Comparison of ENCODE assay signal across 28 cellular contexts in genomic region chr14:53020193-53020932, GRCh38.
"Had no signal": no experiment of that assay in that cellular context is flagged by ENCODE, and none has a peak within 500 bp of the region (broad histone marks: within the 10 kb centered on the region; RNA-seq: fewer than 3 reads in every experiment).

No MANE protein-coding gene starts in this region.

- H3K27me3 ChIP-seq: breast epithelium, heart left ventricle, spleen, tibial nerve had no signal

- H3K27me3 Mint-ChIP-seq: activated CD4-positive, alpha-beta memory T cell treated with anti-CD3 and anti-CD28 coated beads, Interleukin-2, amount 10 ng/mL, durations not matched to agents 7 days and 5 days; activated T-helper 17 cell treated with anti-CD3 and anti-CD28 coated beads, Interleukin-2, amount 50 U/mL, for 72 hours had no signal

- H3K9me3 ChIP-seq: breast epithelium, heart left ventricle, spleen, tibial nerve had no signal

- H3K79me2 ChIP-seq: parathyroid adenoma had no signal

- H3K27ac ChIP-seq: breast epithelium, heart left ventricle, parathyroid adenoma, spleen, tibial nerve had no signal

- H2AFZ ChIP-seq: parathyroid adenoma had no signal

- H3K9me3 Mint-ChIP-seq: activated CD4-positive, alpha-beta memory T cell treated with anti-CD3 and anti-CD28 coated beads, Interleukin-2, amount 10 ng/mL, durations not matched to agents 7 days and 5 days; activated naive CD4-positive, alpha-beta T cell treated with anti-CD3 and anti-CD28 coated beads, Interleukin-2, amount 50 U/mL, for 24 hours; activated T-helper 17 cell treated with anti-CD3 and anti-CD28 coated beads, Interleukin-2, amount 50 U/mL, for 72 hours had no signal

- ATAC-seq: activated naive CD8-positive, alpha-beta T cell treated with anti-CD3 and anti-CD28 coated beads, Interleukin-2, amount 50 U/mL, for 24 hours; activated T-cell treated with anti-CD3 and anti-CD28 coated beads, Interleukin-2, amount 50 U/mL, for 4 hours; activated T-helper 17 cell treated with anti-CD3 and anti-CD28 coated beads, Interleukin-2, amount 50 U/mL, for 72 hours; esophagus mucosa; heart left ventricle; left cardiac atrium; left ventricle myocardium superior; naive thymus-derived CD4-positive, alpha-beta T cell; right cardiac atrium; T-helper 17 cell had no signal

- H3K9ac ChIP-seq: parathyroid adenoma had no signal

- H3K27ac Mint-ChIP-seq: activated CD4-positive, alpha-beta memory T cell treated with anti-CD3 and anti-CD28 coated beads, Interleukin-2, amount 10 ng/mL, durations not matched to agents 7 days and 5 days; activated CD4-positive, alpha-beta T cell treated with anti-CD3 and anti-CD28 coated beads, Interleukin-2, amount 10 ng/mL, durations not matched to agents 7 days and 5 days; activated naive CD4-positive, alpha-beta T cell treated with anti-CD3 and anti-CD28 coated beads, Interleukin-2, amount 50 U/mL, for 24 hours; activated naive CD8-positive, alpha-beta T cell treated with anti-CD3 and anti-CD28 coated beads, Interleukin-2, amount 50 U/mL, for 24 hours; activated T-helper 17 cell treated with anti-CD3 and anti-CD28 coated beads, Interleukin-2, amount 50 U/mL, for 72 hours; T-helper 17 cell had no signal

- H3K4me3 Mint-ChIP-seq: activated CD4-positive, alpha-beta memory T cell treated with anti-CD3 and anti-CD28 coated beads, Interleukin-2, amount 10 ng/mL, durations not matched to agents 7 days and 5 days; activated CD4-positive, alpha-beta T cell treated with anti-CD3 and anti-CD28 coated beads, Interleukin-2, amount 10 ng/mL, durations not matched to agents 7 days and 5 days; activated naive CD4-positive, alpha-beta T cell treated with anti-CD3 and anti-CD28 coated beads, Interleukin-2, amount 50 U/mL, for 24 hours; activated naive CD8-positive, alpha-beta T cell treated with anti-CD3 and anti-CD28 coated beads, Interleukin-2, amount 50 U/mL, for 24 hours; activated T-cell treated with anti-CD3 and anti-CD28 coated beads, Interleukin-2, amount 50 U/mL, for 4 hours; activated T-helper 17 cell treated with anti-CD3 and anti-CD28 coated beads, Interleukin-2, amount 50 U/mL, for 72 hours; naive thymus-derived CD4-positive, alpha-beta T cell; T-helper 17 cell had no signal

- DNase-seq: activated CD4-positive, alpha-beta memory T cell treated with anti-CD3 and anti-CD28 coated beads, Interleukin-2, amount 10 ng/mL, durations not matched to agents 7 days and 5 days; activated CD4-positive, alpha-beta T cell treated with anti-CD3 and anti-CD28 coated beads for 1 hour; activated CD4-positive, alpha-beta T cell treated with anti-CD3 and anti-CD28 coated beads, Interleukin-2, amount 10 ng/mL, durations not matched to agents 7 days and 5 days; activated CD8-positive, alpha-beta memory T cell treated with anti-CD3 and anti-CD28 coated beads, Interleukin-2, amount 50 U/mL, for 48 hours; activated gamma-delta T cell treated with Interleukin-2 at 50 U/mL for 16 hours; activated naive CD8-positive, alpha-beta T cell treated with anti-CD3 and anti-CD28 coated beads, Interleukin-2, amount 50 U/mL, for 24 hours; activated T-cell treated with anti-CD3 and anti-CD28 coated beads, Interleukin-2, amount 50 U/mL, for 4 hours; amygdala; central memory CD4-positive, alpha-beta T cell; foreskin fibroblast; heart left ventricle; left cardiac atrium; left ventricle myocardium superior; midbrain; naive thymus-derived CD4-positive, alpha-beta T cell; occipital lobe; right cardiac atrium; spleen; stimulated activated CD4-positive, alpha-beta T cell treated with anti-CD3 and anti-CD28 coated beads, Interleukin-2, amount 100 ng/mL, for 48 hours; stimulated activated naive CD4-positive, alpha-beta T cell treated with Interleukin-2 at 50 U/mL for 16 hours; T-helper 17 cell; T1000 had no signal

- H3K4me3 ChIP-seq: breast epithelium, heart left ventricle, spleen, tibial nerve had no signal

- H3K4me1 ChIP-seq: breast epithelium, parathyroid adenoma, spleen, tibial nerve had no signal

- H3K4me1 Mint-ChIP-seq: activated CD4-positive, alpha-beta memory T cell treated with anti-CD3 and anti-CD28 coated beads, Interleukin-2, amount 10 ng/mL, durations not matched to agents 7 days and 5 days; activated CD4-positive, alpha-beta T cell treated with anti-CD3 and anti-CD28 coated beads, Interleukin-2, amount 10 ng/mL, durations not matched to agents 7 days and 5 days; activated naive CD4-positive, alpha-beta T cell treated with anti-CD3 and anti-CD28 coated beads, Interleukin-2, amount 50 U/mL, for 24 hours; activated naive CD8-positive, alpha-beta T cell treated with anti-CD3 and anti-CD28 coated beads, Interleukin-2, amount 50 U/mL, for 24 hours; activated T-helper 17 cell treated with anti-CD3 and anti-CD28 coated beads, Interleukin-2, amount 50 U/mL, for 72 hours; T-helper 17 cell had no signal

- H3K36me3 ChIP-seq: breast epithelium, heart left ventricle, spleen, tibial nerve had no signal
